Comparison of ENCODE assay signal across 8 cellular contexts in the genomic region with DNA sequence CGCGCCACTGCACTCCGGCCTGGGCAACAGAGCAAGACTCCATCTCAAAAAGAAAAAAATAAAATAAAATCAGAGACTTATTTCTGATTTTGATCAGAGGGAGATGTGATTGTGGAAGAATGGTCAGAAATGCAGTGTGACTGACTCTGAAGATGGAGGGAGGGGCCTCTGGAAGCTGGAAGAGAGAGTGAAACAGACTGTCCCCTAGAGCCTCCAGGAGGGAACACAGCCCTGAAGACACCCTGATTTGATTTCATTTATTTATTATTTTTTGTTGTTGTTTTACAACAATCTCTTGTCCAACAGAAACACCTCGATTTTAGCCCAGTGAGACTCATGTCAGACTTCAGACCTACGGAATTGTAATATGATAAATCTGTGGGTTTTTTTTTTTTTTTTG. TPM values are rescaled to one million over a fixed set of nuclear protein-coding genes. Genes with fewer than 3 reads are reported as not detected.
DNase-seq lines count a peak whose midpoint lies in the region; ATAC-seq, FAIRE-seq and TF ChIP-seq lines count a peak whose summit lies in the region.
"Had no signal": no experiment of that assay in that cellular context is flagged by ENCODE, and none has a peak within 500 bp of the region (broad histone marks: within the 10 kb centered on the region; RNA-seq: fewer than 3 reads in every experiment).

No MANE protein-coding gene starts in this region.

- TF ChIP-seq CTCF in DOHH2 (IDR thresholded peaks at IDR 0.05; ENCODE audit: low read depth, low read length, poor library complexity, severe bottlenecking) = peak; percentile 18
- no peak for TF ChIP-seq CTCF in kidney (IDR thresholded peaks at IDR 0.05; ENCODE audit: borderline replicate concordance, extremely low read depth, insufficient read depth)
- TF ChIP-seq CTCF in GM20000 (IDR thresholded peaks at IDR 0.05; ENCODE audit: extremely low read depth, missing control alignments) = no peak
- TF ChIP-seq CTCF in omental fat pad (IDR thresholded peaks at IDR 0.05) = no peak

- ATAC-seq in activated CD8-positive, alpha-beta T cell treated with anti-CD3 and anti-CD28 coated beads, Interleukin-2, amount 10 ng/mL, durations not matched to agents 7 days and 5 days = peak; percentile 51
- ATAC-seq in omental fat pad (ENCODE audit: low FRiP score) = no peak

- H2AFZ ChIP-seq in Karpas-422 (ENCODE audit: low read length) = no peak overlapping the region

- H3K36me3 Mint-ChIP-seq in activated CD8-positive, alpha-beta T cell treated with anti-CD3 and anti-CD28 coated beads, Interleukin-2, amount 10 ng/mL, durations not matched to agents 7 days and 5 days (ENCODE audit: low read depth) = no peaks in the 10 kb centered on the region

- DNase-seq in Karpas-422 = peak; percentile 60
- DNase-seq in activated CD8-positive, alpha-beta T cell treated with anti-CD3 and anti-CD28 coated beads, Interleukin-2, amount 10 ng/mL, durations not matched to agents 7 days and 5 days = no peak
- DNase-seq in left kidney (ENCODE audit: low read depth, low spot score) = peak; percentile 34
- no peak for DNase-seq in kidney
- DNase-seq in GM20000 (ENCODE audit: low spot score) = no peak
- DNase-seq in omental fat pad (ENCODE audit: low spot score) = no peak
- DNase-seq: anterior cingulate cortex had no signal

- H3K4me1 Mint-ChIP-seq in activated CD8-positive, alpha-beta T cell treated with anti-CD3 and anti-CD28 coated beads, Interleukin-2, amount 10 ng/mL, durations not matched to agents 7 days and 5 days (ENCODE audit: low read depth) = peaks cover 3% of the 10 kb centered on the region

- H3K27me3 ChIP-seq in DOHH2 (ENCODE audit: control insufficient read depth, low read length) (no peaks in the 10 kb centered on the region), Karpas-422 (ENCODE audit: low read length) (no peaks in the 10 kb centered on the region)

- H3K4me3 ChIP-seq in DOHH2 (ENCODE audit: low read length) = no peak overlapping the region
- no peak overlapping the region for H3K4me3 ChIP-seq in Karpas-422 (ENCODE audit: low read length)
- no peak overlapping the region for H3K4me3 ChIP-seq in kidney (ENCODE audit: low read length in 2 of 2)

- no peaks in the 10 kb centered on the region for H3F3A ChIP-seq in DOHH2 (ENCODE audit: control insufficient read depth, insufficient read depth)

- H3K79me2 ChIP-seq in DOHH2 (ENCODE audit: control insufficient read depth, low read length) (no peaks in the 10 kb centered on the region), Karpas-422 (ENCODE audit: low read length) (no peaks in the 10 kb centered on the region)

- H3K36me3 ChIP-seq in DOHH2 (ENCODE audit: control insufficient read depth, low read length) = peaks cover 4% of the 10 kb centered on the region
- no peaks in the 10 kb centered on the region for H3K36me3 ChIP-seq in Karpas-422 (ENCODE audit: insufficient read depth, low read length)
- H3K36me3 ChIP-seq in kidney (ENCODE audit: control insufficient read depth in 1 of 2, insufficient read depth in 2 of 2, low read length in 2 of 2) = no peaks in the 10 kb centered on the region

- peaks cover 10% of the 10 kb centered on the region for H3K4me1 ChIP-seq in DOHH2 (ENCODE audit: control insufficient read depth, low read length)
- H3K4me1 ChIP-seq in Karpas-422 (ENCODE audit: low read length) = peaks cover 7% of the 10 kb centered on the region
- no peaks in the 10 kb centered on the region for H3K4me1 ChIP-seq in kidney (ENCODE audit: control insufficient read depth in 1 of 2, insufficient read depth in 1 of 2, low read depth in 1 of 2, low read length in 2 of 2)

- intact Hi-C loops in kidney (cut with DNase I) = no loop called here

- no peaks in the 10 kb centered on the region for H3K27me3 Mint-ChIP-seq in activated CD8-positive, alpha-beta T cell treated with anti-CD3 and anti-CD28 coated beads, Interleukin-2, amount 10 ng/mL, durations not matched to agents 7 days and 5 days (ENCODE audit: low read depth)

- H3K27ac ChIP-seq in DOHH2 (ENCODE audit: low read depth, low read length) (no peak overlapping the region), Karpas-422 (ENCODE audit: low read length) (no peak overlapping the region), kidney (ENCODE audit: low read depth in 2 of 2, low read length in 2 of 2) (no peak overlapping the region)

- no peak overlapping the region for H3K27ac Mint-ChIP-seq in activated CD8-positive, alpha-beta T cell treated with anti-CD3 and anti-CD28 coated beads, Interleukin-2, amount 10 ng/mL, durations not matched to agents 7 days and 5 days

- no peak for FAIRE-seq in kidney (lab: Jason Lieb, UNC)

- H3K9ac ChIP-seq in Karpas-422 (ENCODE audit: low read length) (no peak overlapping the region), kidney (ENCODE audit: low read length in 2 of 2) (no peak overlapping the region)

- H3K9me3 ChIP-seq in DOHH2 (ENCODE audit: control insufficient read depth, insufficient read depth, low read length) (no peaks in the 10 kb centered on the region), Karpas-422 (ENCODE audit: low read length) (no peaks in the 10 kb centered on the region), kidney (ENCODE audit: control insufficient read depth in 1 of 2, low read length in 2 of 2) (no peaks in the 10 kb centered on the region)

- no peak overlapping the region for H3K4me3 Mint-ChIP-seq in activated CD8-positive, alpha-beta T cell treated with anti-CD3 and anti-CD28 coated beads, Interleukin-2, amount 10 ng/mL, durations not matched to agents 7 days and 5 days

- H3K4me2 ChIP-seq in DOHH2 (ENCODE audit: low read length) (no peak overlapping the region), Karpas-422 (ENCODE audit: low read depth, low read length, poor library complexity, severe bottlenecking) (no peak overlapping the region)

- CTCF ChIA-PET in activated CD8-positive, alpha-beta T cell treated with anti-CD3 and anti-CD28 coated beads, Interleukin-2, amount 10 ng/mL, durations not matched to agents 7 days and 5 days (lab: Charles Lee) = interaction anchor here (2.1 to 4.1 kb wide), 2 partner anchors 23 to 34 kb away, joined by 10 to 25 read pairs; no protein-coding TSS in a partner anchor

- no peaks in the 10 kb centered on the region for H3K9me3 Mint-ChIP-seq in activated CD8-positive, alpha-beta T cell treated with anti-CD3 and anti-CD28 coated beads, Interleukin-2, amount 10 ng/mL, durations not matched to agents 7 days and 5 days (ENCODE audit: insufficient read depth)

- no peaks in the 10 kb centered on the region for H3K9me2 ChIP-seq in DOHH2 (replicated peaks; ENCODE audit: control insufficient read depth, low read length)
- H3K9me2 ChIP-seq in Karpas-422 (replicated peaks; ENCODE audit: insufficient read depth, low read length) = no peaks in the 10 kb centered on the region

- no peaks in the 10 kb centered on the region for H4K20me1 ChIP-seq in DOHH2 (ENCODE audit: control insufficient read depth, insufficient read depth, low read depth, low read length)
- H4K20me1 ChIP-seq in Karpas-422 (ENCODE audit: insufficient read depth, low read depth, low read length) = no peaks in the 10 kb centered on the region

- POLR2A ChIA-PET in activated CD8-positive, alpha-beta T cell treated with anti-CD3 and anti-CD28 coated beads, Interleukin-2, amount 10 ng/mL, durations not matched to agents 7 days and 5 days (lab: Charles Lee) = interaction anchor here (0.6 to 1.2 kb wide), 2 partner anchors 35 to 39 kb away, joined by 3 to 5 read pairs; no protein-coding TSS in a partner anchor

RNA-seq across cellular contexts. Expression of a gene that starts 26.1 kb away (rescaled TPM):
- total RNA-seq in Karpas-422 (2014; rRNA removed; shearing (Covaris generic); ENCODE audit: low replicate concordance) = 27.4 and 59.7 TPM in 2 replicates
- total RNA-seq in activated CD8-positive, alpha-beta T cell treated with anti-CD3 and anti-CD28 coated beads, Interleukin-2, amount 10 ng/mL, durations not matched to agents 7 days and 5 days = 10 to 100 TPM; 30.3 to 34.5 TPM
- total RNA-seq in kidney (40.0 TPM), omental fat pad (10 to 100 TPM; 17.4 to 37.0 (median 22.2) TPM)
- polyA plus RNA-seq in kidney (ENCODE audit: insufficient read depth, low read depth, low replicate concordance) = 77.9 TPM

RNA-seq across cellular contexts. Expression of a gene that starts 28.7 kb away (rescaled TPM):
- total RNA-seq in Karpas-422 (2014; rRNA removed; shearing (Covaris generic); ENCODE audit: low replicate concordance) = 0.94 and 1.1 TPM in 2 replicates
- under 1 TPM; 0.23 to 0.34 TPM for total RNA-seq in activated CD8-positive, alpha-beta T cell treated with anti-CD3 and anti-CD28 coated beads, Interleukin-2, amount 10 ng/mL, durations not matched to agents 7 days and 5 days
- 7.3 TPM for total RNA-seq in kidney
- 13.0 TPM for polyA plus RNA-seq in kidney (ENCODE audit: insufficient read depth, low read depth, low replicate concordance)
- total RNA-seq in omental fat pad = 1 to 10 TPM; 1.7 to 3.5 (median 2.3) TPM

RNA-seq across cellular contexts. Expression of a gene that starts 55.6 kb away (rescaled TPM):
- 24.5 and 59.5 TPM in 2 replicates for total RNA-seq in Karpas-422 (2014; rRNA removed; shearing (Covaris generic); ENCODE audit: low replicate concordance)
- 10 to 100 TPM; 22.7 to 23.1 TPM for total RNA-seq in activated CD8-positive, alpha-beta T cell treated with anti-CD3 and anti-CD28 coated beads, Interleukin-2, amount 10 ng/mL, durations not matched to agents 7 days and 5 days
- total RNA-seq in kidney (18.9 TPM), omental fat pad (1 to 10 TPM; 4.7 to 9.1 (median 6.9) TPM)
- polyA plus RNA-seq in kidney (ENCODE audit: insufficient read depth, low read depth, low replicate concordance) = 7.4 TPM

Comparison
In these comparisons a context has a peak if more than half of its experiments do, and no peak if none do; other contexts are left out.
1. DNase-seq: peak in Karpas-422 (single experiment) and left kidney (single experiment); none in activated CD8-positive, alpha-beta T cell treated with anti-CD3 and anti-CD28 coated beads, Interleukin-2, amount 10 ng/mL, durations not matched to agents 7 days and 5 days (single experiment), kidney (single experiment), GM20000 (single experiment) and omental fat pad (single experiment).